In the genomic region with DNA sequence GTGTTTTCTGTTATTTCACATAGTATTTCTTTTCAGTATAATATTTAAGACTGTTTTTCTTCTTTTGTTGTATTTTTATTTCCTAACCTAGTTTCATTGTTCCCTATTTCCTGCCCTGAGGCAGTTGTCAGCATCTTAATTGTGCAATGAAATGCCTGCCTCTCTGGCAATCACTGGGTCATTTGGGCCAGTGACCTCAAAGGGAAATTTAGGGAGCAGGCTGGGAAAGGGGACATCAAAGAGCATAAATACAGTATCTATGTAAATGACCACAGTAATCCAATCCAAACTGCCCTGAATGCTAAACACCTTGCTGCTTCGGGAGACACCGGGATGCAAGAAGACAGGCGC, we compare ENCODE assay signal across 15 cellular contexts.
DNase-seq lines count a peak whose midpoint lies in the region; FAIRE-seq and TF ChIP-seq lines count a peak whose summit lies in the region.
"Had no signal": no experiment of that assay in that cellular context is flagged by ENCODE, and none has a peak within 500 bp of the region (broad histone marks: within the 10 kb centered on the region; RNA-seq: fewer than 3 reads in every experiment).

No MANE protein-coding gene starts in this region.

- DNase-seq in GM23248 (peak; percentile 36), RCC 7860 (ENCODE audit: low spot score) (no peak), epithelial cell of prostate (ENCODE audit: low read depth, low spot score) (no peak), renal cortical epithelial cell (ENCODE audit: low read depth) (peak; percentile 70), GM19238 (ENCODE audit: insufficient read length, low spot score) (no peak), glutamatergic neuron (no peak), caudate nucleus (lab: John Stamatoyannopoulos, UW) (no peak)
- DNase-seq: activated effector memory CD4-positive, alpha-beta T cell treated with anti-CD3 and anti-CD28 coated beads, Interleukin-2, amount 50 U/mL, for 16 hours; body of pancreas; CD4-positive, alpha-beta T cell; gastrocnemius medialis; stimulated activated CD4-positive, alpha-beta T cell treated with anti-CD3 and anti-CD28 coated beads, Interleukin-2, amount 100 ng/mL, for 24 hours; transverse colon had no signal

- no peak for TF ChIP-seq CTCF in glutamatergic neuron (IDR thresholded peaks at IDR 0.05; ENCODE audit: partially characterized antibody, unreplicated experiment)

- in situ Hi-C loops in GM23248 (cut with MboI): no loop called here

- H3K9ac ChIP-seq in GM23248: no peak overlapping the region

- no peak overlapping the region for H3K4me3 Mint-ChIP-seq in glutamatergic neuron (ENCODE audit: unreplicated experiment)
- H3K4me3 Mint-ChIP-seq: CD4-positive, alpha-beta T cell had no signal

- H3K9me3 Mint-ChIP-seq in glutamatergic neuron (ENCODE audit: unreplicated experiment): no peaks in the 10 kb centered on the region
- H3K9me3 Mint-ChIP-seq: CD4-positive, alpha-beta T cell had no signal

- H3K4me2 ChIP-seq in GM23248 (ENCODE audit: unreplicated experiment): peak overlapping the region; percentile 64

- H3K79me2 ChIP-seq in GM23248 (ENCODE audit: insufficient read depth): no peaks in the 10 kb centered on the region

- no peaks in the 10 kb centered on the region for H3K36me3 Mint-ChIP-seq in glutamatergic neuron (ENCODE audit: unreplicated experiment)

- no peaks in the 10 kb centered on the region for H3K36me3 ChIP-seq in GM23248 (ENCODE audit: low read depth)
- H3K36me3 ChIP-seq: transverse colon had no signal

- H3K4me1 ChIP-seq in GM23248 (ENCODE audit: insufficient read depth): peaks cover 23% of the 10 kb centered on the region
- H3K4me1 ChIP-seq: gastrocnemius medialis had no signal

- 98% methylated on average over 3 of the region's 3 CpGs for WGBS in GM23248 (ENCODE audit: low coverage in 1 of 2, low lambda C conversion rate in 2 of 2, missing lambda C conversion rate in 2 of 2), 2 experiments

- no peak overlapping the region for H3K27ac Mint-ChIP-seq in glutamatergic neuron (ENCODE audit: unreplicated experiment)
- H3K27ac Mint-ChIP-seq: CD4-positive, alpha-beta T cell had no signal

- no peaks in the 10 kb centered on the region for H3K4me1 Mint-ChIP-seq in glutamatergic neuron (ENCODE audit: low read depth, unreplicated experiment)

- H4K20me1 ChIP-seq in GM23248 (ENCODE audit: insufficient read depth): 0 out of 2 replicates have a peak, but pooled peaks cover 3% of the 10 kb centered on the region

- no peaks in the 10 kb centered on the region for H3K27me3 Mint-ChIP-seq in glutamatergic neuron (ENCODE audit: unreplicated experiment)
- H3K27me3 Mint-ChIP-seq: CD4-positive, alpha-beta T cell had no signal

- no peaks in the 10 kb centered on the region for H3K27me3 ChIP-seq in GM23248 (replicated peaks; ENCODE audit: insufficient read depth)
- H3K27me3 ChIP-seq: body of pancreas, gastrocnemius medialis, transverse colon had no signal

- peaks cover 17% of the 10 kb centered on the region; the same call in 1 of the 2 replicates for H3F3A ChIP-seq in GM23248 (ENCODE audit: insufficient read depth)

- H3K27ac ChIP-seq in GM23248 (no peak overlapping the region), epithelial cell of prostate (peak overlapping the region; percentile 49), caudate nucleus (ENCODE audit: low read depth, low read length) (no peak overlapping the region)
- H3K27ac ChIP-seq: gastrocnemius medialis, transverse colon had no signal

- no peak overlapping the region for H2AFZ ChIP-seq in GM23248

- H3K9me2 ChIP-seq in GM23248 (ENCODE audit: insufficient read depth): no peaks in the 10 kb centered on the region

- no peaks in the 10 kb centered on the region for H3K9me3 ChIP-seq in GM23248 (ENCODE audit: low read depth)
- H3K9me3 ChIP-seq: body of pancreas, gastrocnemius medialis, transverse colon had no signal

- peak; percentile 38 for FAIRE-seq in RCC 7860 (lab: Jason Lieb, UNC)
- FAIRE-seq: GM12892, GM19239 had no signal

- peak overlapping the region; percentile 32 for H3K4me3 ChIP-seq in GM23248
- H3K4me3 ChIP-seq: body of pancreas, gastrocnemius medialis, transverse colon had no signal

Comparison
In these comparisons a context has a peak if more than half of its experiments do, and no peak if none do; other contexts are left out.
1. DNase-seq: peak in GM23248 (single experiment) and renal cortical epithelial cell (single experiment); none in RCC 7860 (single experiment), epithelial cell of prostate (single experiment), GM19238 (single experiment), glutamatergic neuron (single experiment) and caudate nucleus (0 of 61).